ENCODE assay signal across 34 cellular contexts in genomic region chr12:53970451-53970850, GRCh38. TPM values are rescaled to one million over a fixed set of nuclear protein-coding genes. Genes with fewer than 3 reads are reported as not detected.
"Had no signal": no experiment of that assay in that cellular context is flagged by ENCODE, and none has a peak within 500 bp of the region (broad histone marks: within the 10 kb centered on the region; RNA-seq: fewer than 3 reads in every experiment).

No MANE protein-coding gene starts in this region.

- H3K4me2 ChIP-seq: neural progenitor cell had no signal

- H3K9ac ChIP-seq: neural progenitor cell had no signal

- H3K36me3 ChIP-seq: neural progenitor cell, neutrophil, pancreas, prostate gland, right atrium auricular region, right lobe of liver, sigmoid colon, suprapubic skin, tibial artery, transverse colon, upper lobe of right lung, uterus had no signal

- H3K9me3 ChIP-seq: neutrophil, pancreas, prostate gland, right atrium auricular region, right lobe of liver, sigmoid colon, suprapubic skin, testis, tibial artery, transverse colon, upper lobe of right lung, uterus had no signal

- DNase-seq: naive thymus-derived CD4-positive, alpha-beta T cell; natural killer cell; nucleus accumbens; retina; sigmoid colon; small intestine; stimulated activated CD4-positive, alpha-beta T cell treated with anti-CD3 and anti-CD28 coated beads, Interleukin-12 subunit alpha, Interleukin-12 subunit beta, amount 100 ng/mL, for 4 hours; stimulated activated CD4-positive, alpha-beta T cell treated with anti-CD3 and anti-CD28 coated beads, Interleukin-1b, Interleukin-23, amount 100 ng/mL, for 48 hours; stimulated activated CD4-positive, alpha-beta T cell treated with anti-CD3 and anti-CD28 coated beads, Interleukin-4, amount 100 ng/mL, for 1 hour; stimulated activated CD4-positive, alpha-beta T cell treated with anti-CD3 and anti-CD28 coated beads, Interleukin-4, amount 100 ng/mL, for 4 hours; stimulated activated CD8-positive, alpha-beta memory T cell treated with anti-CD3 and anti-CD28 coated beads, Interleukin-4, amount 100 ng/mL, for 48 hours; stimulated activated naive CD4-positive, alpha-beta T cell; stimulated activated naive CD8-positive, alpha-beta T cell treated with anti-CD3 and anti-CD28 coated beads, Interleukin-15, amount 100 ng/mL, for 72 hours; stimulated activated naive CD8-positive, alpha-beta T cell treated with anti-CD3 and anti-CD28 coated beads, Interleukin-15, Interleukin-2, amounts not matched to agents 100 U/mL and 50 U/mL, for 24 hours; substantia nigra; testis; transverse colon; upper lobe of right lung; uterus had no signal

- H2AFZ ChIP-seq: neural progenitor cell had no signal

- FAIRE-seq: pancreas, small intestine had no signal

- H3K4me3 ChIP-seq: neural progenitor cell, pancreas, prostate gland, right atrium auricular region, right lobe of liver, sigmoid colon, suprapubic skin, testis, transverse colon, upper lobe of right lung, uterus had no signal

- H3K27me3 ChIP-seq: tibial artery had no signal

- ATAC-seq: naive thymus-derived CD4-positive, alpha-beta T cell; natural killer cell; pancreas; stimulated activated memory B cell treated with anti-CD40 and anti-IgM and Interleukin-4, amounts not matched to agents 10 μg/mL and 1 μg/mL and 100 μg/mL, for 72 hours; stimulated activated naive CD8-positive, alpha-beta T cell treated with anti-CD3 and anti-CD28 coated beads, Interleukin-15, amount 100 ng/mL, for 72 hours; stimulated activated naive CD8-positive, alpha-beta T cell treated with anti-CD3 and anti-CD28 coated beads, Interleukin-15, Interleukin-2, amounts not matched to agents 100 U/mL and 50 U/mL, for 24 hours; upper lobe of right lung had no signal

- H3K27ac ChIP-seq: neural progenitor cell, neutrophil, pancreas, prostate gland, right atrium auricular region, right lobe of liver, sigmoid colon, suprapubic skin, testis, transverse colon, upper lobe of right lung, uterus had no signal

- H3K4me1 ChIP-seq: neural progenitor cell, prostate gland had no signal

RNA-seq across cellular contexts. Expression of gene HOXC11, which starts 2.5 kb away (rescaled TPM):
- total RNA-seq: naive thymus-derived CD4-positive, alpha-beta T cell; natural killer cell; omental fat pad; osteocyte; pancreas; prostate gland; pulmonary artery endothelial cell; right atrium auricular region; right lobe of liver; sigmoid colon; transverse colon; upper lobe of right lung had no signal
- polyA plus RNA-seq: naive thymus-derived CD4-positive, alpha-beta T cell; neural cell; pancreas; sigmoid colon had no signal

RNA-seq across cellular contexts. Expression of gene HOTAIR, which starts 4.3 kb away (rescaled TPM):
- total RNA-seq: naive thymus-derived CD4-positive, alpha-beta T cell; natural killer cell; osteocyte; pancreas; pulmonary artery endothelial cell; right atrium auricular region; right lobe of liver; sigmoid colon; transverse colon; upper lobe of right lung had no signal
- polyA plus RNA-seq: naive thymus-derived CD4-positive, alpha-beta T cell; neural cell; pancreas; sigmoid colon; small intestine had no signal

RNA-seq across cellular contexts. Expression of gene HOXC10, which starts 14.5 kb away (rescaled TPM):
- total RNA-seq: naive thymus-derived CD4-positive, alpha-beta T cell; natural killer cell; omental fat pad; osteocyte; pulmonary artery endothelial cell; right atrium auricular region; right lobe of liver; sigmoid colon; transverse colon; upper lobe of right lung had no signal
- polyA plus RNA-seq: naive thymus-derived CD4-positive, alpha-beta T cell; neural cell; sigmoid colon; small intestine had no signal

RNA-seq across cellular contexts. Expression of gene HOXC12, which starts 15.7 kb away (rescaled TPM):
- total RNA-seq: naive thymus-derived CD4-positive, alpha-beta T cell; natural killer cell; omental fat pad; osteocyte; pancreas; prostate gland; pulmonary artery endothelial cell; right atrium auricular region; right lobe of liver; sigmoid colon; skeletal muscle tissue; transverse colon; upper lobe of right lung; urinary bladder; uterus had no signal
- polyA plus RNA-seq: naive thymus-derived CD4-positive, alpha-beta T cell; neural cell; pancreas; sigmoid colon; small intestine had no signal

RNA-seq across cellular contexts. Expression of gene HOXC9, which starts 29.5 kb away (rescaled TPM):
- total RNA-seq: naive thymus-derived CD4-positive, alpha-beta T cell; natural killer cell; osteocyte; pulmonary artery endothelial cell; right atrium auricular region; right lobe of liver; sigmoid colon; transverse colon had no signal
- polyA plus RNA-seq: naive thymus-derived CD4-positive, alpha-beta T cell; neural cell; small intestine had no signal
